ENCODE assay signal across 12 cellular contexts in the genomic region with DNA sequence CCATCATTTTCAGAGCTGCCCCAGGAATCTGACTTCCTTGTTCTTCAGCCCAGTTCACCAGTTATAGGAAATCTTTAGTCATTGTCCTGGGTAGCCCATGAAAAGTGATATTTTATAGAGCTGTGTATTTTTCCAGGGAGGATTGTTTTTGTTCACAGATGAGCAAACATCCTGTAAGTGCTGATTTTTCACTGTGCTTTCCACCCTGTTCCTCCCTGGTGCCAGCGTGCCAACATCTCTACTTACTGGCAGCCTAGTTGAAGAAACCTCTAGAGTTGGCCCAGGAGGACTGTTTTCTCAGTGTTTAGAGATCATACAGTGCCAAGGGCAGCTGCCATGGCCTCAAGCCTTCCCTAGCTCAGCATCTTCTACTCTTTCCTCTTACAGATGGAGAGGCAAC. TPM values are rescaled to one million over a fixed set of nuclear protein-coding genes. Genes with fewer than 3 reads are reported as not detected.
DNase-seq lines count a peak whose midpoint lies in the region; ATAC-seq and TF ChIP-seq lines count a peak whose summit lies in the region.
"Had no signal": no experiment of that assay in that cellular context is flagged by ENCODE, and none has a peak within 500 bp of the region (broad histone marks: within the 10 kb centered on the region; RNA-seq: fewer than 3 reads in every experiment).

No MANE protein-coding gene starts in this region.

- H3K36me3 Mint-ChIP-seq in immature natural killer cell, result peaks cover 22 to 53% (median 41%) of the 10 kb centered on the region in 3 donors

- H3K4me3 Mint-ChIP-seq in immature natural killer cell, result no peak overlapping the region
- H3K4me3 Mint-ChIP-seq: activated naive CD4-positive, alpha-beta T cell treated with anti-CD3 and anti-CD28 coated beads, Interleukin-2, amount 50 U/mL, for 24 hours had no signal

- no peaks in the 10 kb centered on the region for H3K27me3 ChIP-seq in ascending aorta
- H3K27me3 ChIP-seq: SJSA1 had no signal

- H3K9me3 ChIP-seq in ascending aorta (no peaks in the 10 kb centered on the region), mucosa of descending colon (no peaks in the 10 kb centered on the region)
- H3K9me3 ChIP-seq: SJSA1 had no signal

- TF ChIP-seq CTCF in ascending aorta (IDR thresholded peaks at IDR 0.05) (no peak), mucosa of descending colon (IDR thresholded peaks at IDR 0.05) (no peak)

- DNase-seq in M059J (ENCODE audit: low read depth) (peak; percentile 32), ascending aorta (ENCODE audit: low spot score in 2 of 2) (peak; percentile 50 to 92), immature natural killer cell (no peak), pulmonary artery endothelial cell (ENCODE audit: low read depth, low spot score) (peak; percentile 44), ureter (ENCODE audit: low spot score) (no peak), mucosa of descending colon (no peak)
- DNase-seq: effector CD8-positive, alpha-beta T cell; small intestine had no signal

- H3K36me3 ChIP-seq in ascending aorta (peaks cover 4 to 6% of the 10 kb centered on the region in 2 donors), mucosa of descending colon (ENCODE audit: low read depth) (no peaks in the 10 kb centered on the region)
- H3K36me3 ChIP-seq: SJSA1 had no signal

- ATAC-seq in GM19463 (IDR thresholded peaks at IDR 0.05; ENCODE audit: unreplicated experiment) (no peak), GM19023 (IDR thresholded peaks at IDR 0.05; ENCODE audit: unreplicated experiment) (no peak), mucosa of descending colon (no peak)

- H3K4me3 ChIP-seq in ascending aorta (no peak overlapping the region), mucosa of descending colon (no peak overlapping the region)
- H3K4me3 ChIP-seq: SJSA1 had no signal

- H3K27ac ChIP-seq in ascending aorta, result peak overlapping the region; percentile 87 to 88
- H3K27ac ChIP-seq: SJSA1 had no signal

- H3K27me3 Mint-ChIP-seq in immature natural killer cell (ENCODE audit: low read depth in 3 of 3), result peaks cover 0 to 2% (median 0%) of the 10 kb centered on the region in 3 donors
- H3K27me3 Mint-ChIP-seq: activated naive CD4-positive, alpha-beta T cell treated with anti-CD3 and anti-CD28 coated beads, Interleukin-2, amount 50 U/mL, for 24 hours had no signal

- no peaks in the 10 kb centered on the region for H3K9me3 Mint-ChIP-seq in immature natural killer cell
- H3K9me3 Mint-ChIP-seq: activated naive CD4-positive, alpha-beta T cell treated with anti-CD3 and anti-CD28 coated beads, Interleukin-2, amount 50 U/mL, for 24 hours had no signal

- H3K4me1 Mint-ChIP-seq in immature natural killer cell, result peaks cover 47 to 88% of the 10 kb centered on the region in 2 donors

- H3K27ac Mint-ChIP-seq in immature natural killer cell, result peak overlapping the region in 4 of 6 donors; percentile 22 to 66 (median 48)
- H3K27ac Mint-ChIP-seq: activated naive CD4-positive, alpha-beta T cell treated with anti-CD3 and anti-CD28 coated beads, Interleukin-2, amount 50 U/mL, for 24 hours had no signal

- peaks cover 36 to 85% of the 10 kb centered on the region in 2 donors for H3K4me1 ChIP-seq in ascending aorta
- H3K4me1 ChIP-seq in mucosa of descending colon (ENCODE audit: low read depth), result no peaks in the 10 kb centered on the region
- H3K4me1 ChIP-seq: SJSA1 had no signal

- intact Hi-C loops in ascending aorta (cut with DNase I) (loop anchor here (2.0 kb wide), 2 partner anchors 31 to 41 kb away; a partner anchor contains a TSS), mucosa of descending colon (cut with DNase I, micrococcal nuclease) (no loop called here)

RNA-seq across cellular contexts. Expression of a gene that starts 41.3 kb away (rescaled TPM):
- total RNA-seq in M059J (2014; rRNA removed; shearing (Covaris generic)), result 0.47 and 1.2 TPM in 2 replicates
- total RNA-seq in ascending aorta (59.9 TPM), pulmonary artery endothelial cell (59.5 and 138 TPM in 2 replicates), ureter (46.0 TPM), mucosa of descending colon (10 to 100 TPM; 23.5 to 58.9 (median 53.6) TPM)
- polyA plus RNA-seq in immature natural killer cell, result 100 to 1,000 TPM in 1 of 3 donors, 10 to 100 TPM in 2; 49.8 to 142 (median 74.4) TPM

Comparison
In these comparisons a context has a peak if more than half of its experiments do, and no peak if none do; other contexts are left out.
1. DNase-seq: peak in M059J (single experiment), ascending aorta (2 of 2) and pulmonary artery endothelial cell (single experiment); none in immature natural killer cell (0 of 3), ureter (single experiment) and mucosa of descending colon (0 of 3).
2. RNA of a gene that starts 41.3 kb away (total RNA-seq): 59.9 TPM in ascending aorta (single experiment), 59.5 to 138 TPM in pulmonary artery endothelial cell, 23.5 to 58.9 TPM in mucosa of descending colon and 46.0 TPM in ureter (single experiment); 0.47 to 1.2 TPM in M059J; every median in the first group is over 10 times any median in the second.